Comparison of ENCODE assay signal across 1 cellular context in genomic region chr17:51103451-51103850, GRCh38.
TF ChIP-seq lines count a peak whose summit lies in the region.

No MANE protein-coding gene starts in this region.

TF ChIP-seq in WTC11, 78 proteins besides CTCF, POLR2A, EP300 and RAD21 (continued from another document):
- TF ChIP-seq AR (CRISPR knock-in tag; IDR thresholded peaks at IDR 0.05) (no peak), RELA (CRISPR knock-in tag; IDR thresholded peaks at IDR 0.05; ENCODE audit: borderline replicate concordance) (no peak), NR2C2 (CRISPR knock-in tag; IDR thresholded peaks at IDR 0.05) (no peak), TP53 (CRISPR knock-in tag; IDR thresholded peaks at IDR 0.05) (no peak), AFF4 (CRISPR knock-in tag; IDR thresholded peaks at IDR 0.05; ENCODE audit: borderline replicate concordance) (no peak), FOXJ3 (CRISPR knock-in tag; IDR thresholded peaks at IDR 0.05; ENCODE audit: borderline replicate concordance) (no peak), SMAD4 (CRISPR knock-in tag; IDR thresholded peaks at IDR 0.05) (no peak)
- TF ChIP-seq, protein P1, sequence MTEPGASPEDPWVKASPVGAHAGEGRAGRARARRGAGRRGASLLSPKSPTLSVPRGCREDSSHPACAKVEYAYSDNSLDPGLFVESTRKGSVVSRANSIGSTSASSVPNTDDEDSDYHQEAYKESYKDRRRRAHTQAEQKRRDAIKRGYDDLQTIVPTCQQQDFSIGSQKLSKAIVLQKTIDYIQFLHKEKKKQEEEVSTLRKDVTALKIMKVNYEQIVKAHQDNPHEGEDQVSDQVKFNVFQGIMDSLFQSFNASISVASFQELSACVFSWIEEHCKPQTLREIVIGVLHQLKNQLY (CRISPR knock-in tag; IDR thresholded peaks at IDR 0.05): no peak
- TF ChIP-seq, protein P2, sequence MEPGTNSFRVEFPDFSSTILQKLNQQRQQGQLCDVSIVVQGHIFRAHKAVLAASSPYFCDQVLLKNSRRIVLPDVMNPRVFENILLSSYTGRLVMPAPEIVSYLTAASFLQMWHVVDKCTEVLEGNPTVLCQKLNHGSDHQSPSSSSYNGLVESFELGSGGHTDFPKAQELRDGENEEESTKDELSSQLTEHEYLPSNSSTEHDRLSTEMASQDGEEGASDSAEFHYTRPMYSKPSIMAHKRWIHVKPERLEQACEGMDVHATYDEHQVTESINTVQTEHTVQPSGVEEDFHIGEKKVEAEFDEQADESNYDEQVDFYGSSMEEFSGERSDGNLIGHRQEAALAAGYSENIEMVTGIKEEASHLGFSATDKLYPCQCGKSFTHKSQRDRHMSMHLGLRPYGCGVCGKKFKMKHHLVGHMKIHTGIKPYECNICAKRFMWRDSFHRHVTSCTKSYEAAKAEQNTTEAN (CRISPR knock-in tag; IDR thresholded peaks at IDR 0.05): no peak
